ENCODE assay signal across 22 cellular contexts in genomic region chr2:219650426-219651248, GRCh38. TPM values are rescaled to one million over a fixed set of nuclear protein-coding genes. Genes with fewer than 3 reads are reported as not detected.
"Had no signal": no experiment of that assay in that cellular context is flagged by ENCODE, and none has a peak within 500 bp of the region (broad histone marks: within the 10 kb centered on the region; RNA-seq: fewer than 3 reads in every experiment).

No MANE protein-coding gene starts in this region.

- H3K4me1 Mint-ChIP-seq: activated naive CD4-positive, alpha-beta T cell treated with anti-CD3 and anti-CD28 coated beads, Interleukin-2, amount 50 U/mL, for 24 hours; memory B cell had no signal

- H3K9me3 ChIP-seq: adrenal gland, colonic mucosa, transverse colon had no signal

- DNase-seq: activated CD4-positive, alpha-beta T cell treated with anti-CD3 and anti-CD28 coated beads for 4 hours; activated CD8-positive, alpha-beta T cell treated with anti-CD3 and anti-CD28 coated beads for 36 hours; activated effector memory CD4-positive, alpha-beta T cell treated with anti-CD3 and anti-CD28 coated beads, Interleukin-2, amount 50 U/mL, for 16 hours; activated T-cell treated with anti-CD3 and anti-CD28 coated beads, Interleukin-2, amount 50 U/mL, for 4 hours; adrenal gland; colonic mucosa; effector CD8-positive, alpha-beta T cell; foreskin fibroblast; glutamatergic neuron; kidney glomerular epithelial cell; left ventricle myocardium superior; stimulated activated CD4-positive, alpha-beta T cell treated with anti-CD3 and anti-CD28 coated beads, Interleukin-4, amount 100 ng/mL, for 4 hours; stimulated activated CD8-positive, alpha-beta memory T cell treated with anti-CD3 and anti-CD28 coated beads, Interleukin-4, amount 100 ng/mL, for 48 hours; stimulated activated naive CD8-positive, alpha-beta T cell treated with anti-CD3 and anti-CD28 coated beads, Interleukin-15, Interleukin-2, amounts not matched to agents 100 U/mL and 50 U/mL, for 24 hours; T-helper 2 cell; transverse colon had no signal

- H3K27ac Mint-ChIP-seq: activated CD8-positive, alpha-beta T cell treated with anti-CD3 and anti-CD28 coated beads for 36 hours; activated naive CD4-positive, alpha-beta T cell treated with anti-CD3 and anti-CD28 coated beads, Interleukin-2, amount 50 U/mL, for 24 hours; memory B cell; nephron; progenitor cell of endocrine pancreas had no signal

- H3K4me2 ChIP-seq: smooth muscle cell had no signal

- H3K4me3 ChIP-seq: adrenal gland, colonic mucosa, smooth muscle cell, transverse colon had no signal

- H3K27me3 ChIP-seq: colonic mucosa had no signal

- H3K4me1 ChIP-seq: colonic mucosa had no signal

- ATAC-seq: activated CD8-positive, alpha-beta T cell treated with anti-CD3 and anti-CD28 coated beads for 36 hours; activated T-cell treated with anti-CD3 and anti-CD28 coated beads, Interleukin-2, amount 50 U/mL, for 4 hours; left ventricle myocardium superior; right cardiac atrium; stimulated activated naive CD8-positive, alpha-beta T cell treated with anti-CD3 and anti-CD28 coated beads, Interleukin-15, Interleukin-2, amounts not matched to agents 100 U/mL and 50 U/mL, for 24 hours had no signal

- H3K36me3 Mint-ChIP-seq: activated naive CD4-positive, alpha-beta T cell treated with anti-CD3 and anti-CD28 coated beads, Interleukin-2, amount 50 U/mL, for 24 hours; memory B cell had no signal

- H3K27ac ChIP-seq: adrenal gland, colonic mucosa, transverse colon had no signal

- H3K9me3 Mint-ChIP-seq: activated CD8-positive, alpha-beta T cell treated with anti-CD3 and anti-CD28 coated beads for 36 hours; activated naive CD4-positive, alpha-beta T cell treated with anti-CD3 and anti-CD28 coated beads, Interleukin-2, amount 50 U/mL, for 24 hours; activated T-cell treated with anti-CD3 and anti-CD28 coated beads, Interleukin-2, amount 50 U/mL, for 4 hours had no signal

- H3K36me3 ChIP-seq: adrenal gland, colonic mucosa, transverse colon had no signal

- H3K4me3 Mint-ChIP-seq: activated CD8-positive, alpha-beta T cell treated with anti-CD3 and anti-CD28 coated beads for 36 hours; activated naive CD4-positive, alpha-beta T cell treated with anti-CD3 and anti-CD28 coated beads, Interleukin-2, amount 50 U/mL, for 24 hours; activated T-cell treated with anti-CD3 and anti-CD28 coated beads, Interleukin-2, amount 50 U/mL, for 4 hours; memory B cell; nephron had no signal

RNA-seq across cellular contexts. Expression of gene SLC4A3, which starts 23.2 kb away (rescaled TPM):
- total RNA-seq: activated CD8-positive, alpha-beta T cell treated with anti-CD3 and anti-CD28 coated beads for 36 hours had no signal
